ENCODE assay signal across 10 cellular contexts in the genomic region with DNA sequence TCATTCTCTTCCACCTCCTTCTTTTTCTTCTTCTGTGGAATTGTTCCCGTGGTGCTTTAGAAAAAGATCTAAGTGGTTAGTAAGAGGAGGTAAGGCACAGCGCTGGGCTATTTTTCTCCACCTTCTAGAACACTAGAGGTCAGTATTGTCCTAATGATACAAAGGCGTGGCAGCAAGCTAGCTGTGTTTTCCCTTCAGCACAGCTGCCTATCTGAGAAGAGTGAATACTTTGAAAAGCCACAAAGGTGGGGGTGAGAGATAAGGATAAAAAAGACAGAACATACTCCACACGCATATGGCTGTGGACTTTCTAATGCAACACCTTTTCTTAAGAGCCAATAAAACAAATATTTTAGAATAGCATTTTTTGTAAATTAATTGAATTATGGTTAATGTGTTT. TPM values are rescaled to one million over a fixed set of nuclear protein-coding genes. Genes with fewer than 3 reads are reported as not detected.
DNase-seq lines count a peak whose midpoint lies in the region; ATAC-seq, FAIRE-seq and TF ChIP-seq lines count a peak whose summit lies in the region.
"Had no signal": no experiment of that assay in that cellular context is flagged by ENCODE, and none has a peak within 500 bp of the region (broad histone marks: within the 10 kb centered on the region; RNA-seq: fewer than 3 reads in every experiment).

No MANE protein-coding gene starts in this region.

- peaks cover 6% of the 10 kb centered on the region for H3K27me3 Mint-ChIP-seq in glutamatergic neuron (ENCODE audit: unreplicated experiment)

- H3K36me3 ChIP-seq in smooth muscle cell (ENCODE audit: low read depth) = no peaks in the 10 kb centered on the region
- H3K36me3 ChIP-seq: thoracic aorta had no signal

- ATAC-seq in GM18517 (IDR thresholded peaks at IDR 0.05; ENCODE audit: unreplicated experiment) = peak; percentile 93
- peak; percentile 93 for ATAC-seq in HG03039 (IDR thresholded peaks at IDR 0.05; ENCODE audit: unreplicated experiment)

- WGBS in smooth muscle cell (ENCODE audit: low lambda C conversion rate) = 4% methylated on average over 4 of the region's 4 CpGs

- no peak overlapping the region for H3K27ac Mint-ChIP-seq in glutamatergic neuron (ENCODE audit: unreplicated experiment)

- no peaks in the 10 kb centered on the region for H3K9me3 Mint-ChIP-seq in glutamatergic neuron (ENCODE audit: unreplicated experiment)

- H4K20me1 ChIP-seq in smooth muscle cell (ENCODE audit: low read depth) = no peaks in the 10 kb centered on the region

- H3K9me3 ChIP-seq in smooth muscle cell (replicated peaks; ENCODE audit: low read depth) = no peaks in the 10 kb centered on the region
- H3K9me3 ChIP-seq: thoracic aorta had no signal

- H3K4me1 ChIP-seq in smooth muscle cell (ENCODE audit: low read depth) = no peaks in the 10 kb centered on the region

- no peak overlapping the region for H2AFZ ChIP-seq in smooth muscle cell (ENCODE audit: low read depth)

- FAIRE-seq in A204.1 (lab: Jason Lieb, UNC) = peak; percentile 65
- FAIRE-seq: G401.6 had no signal

- H3K4me2 ChIP-seq in smooth muscle cell = no peak overlapping the region

- no peaks in the 10 kb centered on the region for H3K4me1 Mint-ChIP-seq in glutamatergic neuron (ENCODE audit: low read depth, unreplicated experiment)

- no peaks in the 10 kb centered on the region for H3F3A ChIP-seq in smooth muscle cell (ENCODE audit: low read depth)

- H3K27ac ChIP-seq in smooth muscle cell (ENCODE audit: low read depth) = no peak overlapping the region
- H3K27ac ChIP-seq: thoracic aorta had no signal

- TF ChIP-seq CTCF in glutamatergic neuron (IDR thresholded peaks at IDR 0.05; ENCODE audit: partially characterized antibody, unreplicated experiment) = peak; percentile 45
- peak; percentile 70 for TF ChIP-seq CTCF in smooth muscle cell (IDR thresholded peaks at IDR 0.05; ENCODE audit: borderline replicate concordance, insufficient read depth, poor library complexity, severe bottlenecking)

- DNase-seq in NCI-H2029 treated with DMSO at 0.1 percent for 48 hours (lab: John Stamatoyannopoulos, UW) = peak; percentile 86
- peak; percentile 74 for DNase-seq in SW480 (ENCODE audit: low spot score)
- DNase-seq in glutamatergic neuron = peak; percentile 24
- no peak for DNase-seq in smooth muscle cell (lab: John Stamatoyannopoulos, UW; ENCODE audit: unreplicated experiment)
- DNase-seq in GOT3 (lab: John Stamatoyannopoulos, UW) = no peak

- H3K36me3 Mint-ChIP-seq in glutamatergic neuron (ENCODE audit: unreplicated experiment) = no peaks in the 10 kb centered on the region

- peaks cover 49% of the 10 kb centered on the region for H3K27me3 ChIP-seq in smooth muscle cell (ENCODE audit: low read depth)

- H3K79me2 ChIP-seq in smooth muscle cell (ENCODE audit: low read depth) = no peaks in the 10 kb centered on the region

- H3K4me3 Mint-ChIP-seq in glutamatergic neuron (ENCODE audit: unreplicated experiment) = peak overlapping the region; percentile 99

- no peak overlapping the region for H3K4me3 ChIP-seq in smooth muscle cell
- H3K4me3 ChIP-seq: thoracic aorta had no signal

- H3K9ac ChIP-seq in smooth muscle cell (ENCODE audit: low read depth) = no peak overlapping the region

RNA-seq across cellular contexts. Expression of a gene that starts 2.1 kb away (rescaled TPM):
- 22.0 TPM for total RNA-seq in glutamatergic neuron (ENCODE audit: unreplicated experiment)
- not detected in 2 replicates for total RNA-seq in smooth muscle cell
- polyA plus RNA-seq in smooth muscle cell = not detected in 2 replicates
- total RNA-seq: thoracic aorta had no signal

Comparison
In these comparisons a context has a peak if more than half of its experiments do, and no peak if none do; other contexts are left out.
1. DNase-seq: peak in NCI-H2029 treated with DMSO at 0.1 percent for 48 hours (single experiment), SW480 (single experiment) and glutamatergic neuron (single experiment); none in smooth muscle cell (single experiment) and GOT3 (single experiment).
2. RNA of a gene that starts 2.1 kb away (total RNA-seq): 22.0 TPM in glutamatergic neuron (single experiment); not detected in smooth muscle cell; every median in the first group is over 10 times any median in the second.